ENCODE assay signal across 10 cellular contexts in the genomic region with DNA sequence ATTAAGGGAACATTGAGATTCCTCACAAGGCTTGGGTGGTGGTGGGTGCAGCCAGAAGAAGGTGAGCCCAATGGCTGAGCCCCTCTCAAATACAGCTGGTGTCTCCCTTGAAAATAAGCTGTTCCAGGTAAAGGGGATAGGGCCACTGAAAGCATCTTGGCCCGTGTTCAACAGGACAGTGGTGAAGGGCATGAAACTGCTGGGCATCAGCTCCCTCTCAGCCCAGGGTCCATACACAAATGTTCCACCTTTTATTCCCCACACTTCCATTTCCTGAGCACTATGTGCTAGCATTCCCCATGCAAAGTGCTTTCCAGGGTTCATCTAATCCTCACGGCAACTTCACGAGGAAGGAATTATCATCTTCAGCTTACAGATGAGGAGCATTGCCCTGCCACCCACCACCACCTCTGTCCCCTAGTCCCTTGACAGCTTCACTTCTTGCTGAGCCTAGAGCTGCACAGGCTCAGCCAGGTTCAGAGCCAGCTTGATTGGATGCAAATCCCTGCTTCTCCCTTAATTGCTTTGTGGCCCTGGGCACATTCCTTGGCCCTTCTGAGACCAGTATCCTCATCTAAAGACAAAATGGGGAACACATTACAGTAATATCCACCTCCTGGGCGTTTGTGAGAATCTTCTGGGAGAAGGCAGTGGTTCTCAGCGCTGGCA. TPM values are rescaled to one million over a fixed set of nuclear protein-coding genes. Genes with fewer than 3 reads are reported as not detected.
DNase-seq lines count a peak whose midpoint lies in the region; TF ChIP-seq lines count a peak whose summit lies in the region.
"Had no signal": no experiment of that assay in that cellular context is flagged by ENCODE, and none has a peak within 500 bp of the region (broad histone marks: within the 10 kb centered on the region; RNA-seq: fewer than 3 reads in every experiment).

No MANE protein-coding gene starts in this region.

- H3K4me2 ChIP-seq in H9 (ENCODE audit: insufficient read depth, insufficient read length, low read length): no peak overlapping the region

- H3K9me3 ChIP-seq in H9 (ENCODE audit: control insufficient read depth, low read depth, low read length) (no peaks in the 10 kb centered on the region), SK-N-MC (ENCODE audit: low read depth, low read length) (no peaks in the 10 kb centered on the region), esophagus squamous epithelium (no peaks in the 10 kb centered on the region)

- no peak overlapping the region for H3K56ac ChIP-seq in H9 (ENCODE audit: insufficient read length, low read depth, low read length)

- H2AK5ac ChIP-seq in H9 (ENCODE audit: insufficient read length, low read length): no peak overlapping the region

- no peak overlapping the region for H4K8ac ChIP-seq in H9 (replicated peaks; ENCODE audit: insufficient read length, low read depth, low read length)

- no CpG with 5 or more reads among the region's 5 CpGs for WGBS in H9 (ENCODE audit: extremely low coverage, insufficient read length, low lambda C conversion rate)
- 28 to 36% methylated on average over 5 of the region's 5 CpGs for WGBS in esophagus squamous epithelium, 2 donors

- H3T11ph ChIP-seq in H9 (ENCODE audit: low read length): peak overlapping the region; percentile 56

- H3K27me3 Mint-ChIP-seq in H9 (ENCODE audit: low read depth): no peaks in the 10 kb centered on the region

- peaks cover 57 to 59% of the 10 kb centered on the region in 2 experiments for H3K4me1 Mint-ChIP-seq in H9

- no peaks in the 10 kb centered on the region for H3K23me2 ChIP-seq in H9 (ENCODE audit: insufficient read length, low read depth, low read length, poor library complexity, severe bottlenecking)

- H3K4me3 ChIP-seq in SK-N-MC (peak overlapping the region; percentile 30; the same call in 1 of the 2 replicates), esophagus squamous epithelium (no peak overlapping the region)
- H3K4me3 ChIP-seq: dorsolateral prefrontal cortex had no signal

- peak overlapping the region in 2 of 3 experiments; percentile 90 to 98; a peak in 4 of 7 replicates for H3K27ac Mint-ChIP-seq in H9

- H2BK20ac ChIP-seq in H9 (ENCODE audit: low read depth, low read length, poor library complexity, severe bottlenecking): no peak overlapping the region

- H3K27me3 ChIP-seq in H9 (ENCODE audit: insufficient read depth, low read length) (no peaks in the 10 kb centered on the region), esophagus squamous epithelium (no peaks in the 10 kb centered on the region)
- H3K27me3 ChIP-seq: dorsolateral prefrontal cortex had no signal

- H3K79me2 ChIP-seq in H9 (ENCODE audit: insufficient read depth, low read length): no peaks in the 10 kb centered on the region

- H3K27ac ChIP-seq in H9 (ENCODE audit: insufficient read length, low read depth, low read length): peak overlapping the region; percentile 35
- no peak overlapping the region for H3K27ac ChIP-seq in SK-N-MC
- H3K27ac ChIP-seq in esophagus squamous epithelium: peak overlapping the region; percentile 60 to 78 (median 64)

- H3K4ac ChIP-seq in H9 (ENCODE audit: low read depth, low read length): no peak overlapping the region; the same call in 1 of the 2 replicates

- H3K36me3 ChIP-seq in SK-N-MC (ENCODE audit: insufficient read depth, low read length) (peaks cover 9% of the 10 kb centered on the region; the same call in 1 of the 2 replicates), esophagus squamous epithelium (peaks cover 23 to 50% (median 25%) of the 10 kb centered on the region in 3 donors)

- no peak overlapping the region for H2BK5ac ChIP-seq in H9 (ENCODE audit: insufficient read length, low read length)

- no peak overlapping the region for H2BK120ac ChIP-seq in H9 (ENCODE audit: low read depth, low read length, poor library complexity, severe bottlenecking)

- H2AFZ ChIP-seq in H9 (ENCODE audit: low read length): no peak overlapping the region

- H3K36me3 Mint-ChIP-seq in H9 (ENCODE audit: insufficient read depth in 1 of 3, low read depth in 3 of 3): peaks cover 0 to 34% (median 20%) of the 10 kb centered on the region in 3 experiments; a peak in 5 of 7 replicates

- H4K5ac ChIP-seq in H9 (ENCODE audit: insufficient read length, low read depth, low read length): no peak overlapping the region

- DNase-seq in H9 (no peak), SK-N-MC (ENCODE audit: low read depth, low spot score) (no peak), esophagus squamous epithelium (lab: John Stamatoyannopoulos, UW) (no peak), posterior vena cava (ENCODE audit: low spot score) (peak; percentile 37), NCI-H2107 (lab: John Stamatoyannopoulos, UW) (no peak), NCI-H774 (lab: John Stamatoyannopoulos, UW) (no peak), middle frontal gyrus (ENCODE audit: extremely low spot score, low spot score) (no peak)
- DNase-seq: dorsolateral prefrontal cortex, MM.1S had no signal

- no peak overlapping the region for H2BK15ac ChIP-seq in H9 (ENCODE audit: low read depth, low read length)

- peak overlapping the region; percentile 2 for H2BK12ac ChIP-seq in H9 (ENCODE audit: insufficient read length, low read depth, low read length)

- H4K91ac ChIP-seq in H9 (ENCODE audit: insufficient read length, low read depth, low read length): peak overlapping the region; percentile 57

- peak overlapping the region; percentile 18 for H3K18ac ChIP-seq in H9 (ENCODE audit: insufficient read length, low read depth, low read length)

- no peak overlapping the region for H3K4me3 Mint-ChIP-seq in H9

- no peak for TF ChIP-seq POLR2A in esophagus squamous epithelium (IDR thresholded peaks at IDR 0.05)

- H3K9ac ChIP-seq in H9 (ENCODE audit: extremely low read depth, insufficient read length, low read length) (no peak overlapping the region), SK-N-MC (ENCODE audit: insufficient read length) (no peak overlapping the region)

- no peaks in the 10 kb centered on the region for H3K79me1 ChIP-seq in H9 (ENCODE audit: insufficient read depth, low read depth, low read length, poor library complexity, severe bottlenecking)

- intact Hi-C loops in esophagus squamous epithelium (cut with DNase I) (no loop called here), posterior vena cava (cut with DNase I) (no loop called here)

- no peak overlapping the region; the same call in none of the 2 replicates for H3K14ac ChIP-seq in H9 (ENCODE audit: insufficient read depth, low read length)

- no peak overlapping the region for H3K23ac ChIP-seq in H9 (ENCODE audit: insufficient read length, low read depth, low read length)

- H3K9me3 Mint-ChIP-seq in H9: no peaks in the 10 kb centered on the region; a peak in 1 of 5 replicates

- no peaks in the 10 kb centered on the region for H4K20me1 ChIP-seq in H9 (ENCODE audit: control insufficient read depth, insufficient read depth, insufficient read length)

- H3K4me1 ChIP-seq in H9 (ENCODE audit: insufficient read depth, low read length): peaks cover 24% of the 10 kb centered on the region; the same call in 1 of the 2 replicates
- peaks cover 16 to 98% (median 68%) of the 10 kb centered on the region in 3 donors for H3K4me1 ChIP-seq in esophagus squamous epithelium

- TF ChIP-seq CTCF in H9 (conservative IDR thresholded peaks at IDR 0.05): no peak
- no peak for TF ChIP-seq CTCF in esophagus squamous epithelium (IDR thresholded peaks at IDR 0.05)

RNA-seq across cellular contexts. Expression of gene TAGLN2, which starts 9.6 kb away (rescaled TPM):
- total RNA-seq in H9 (2021) (76.7 and 80.5 TPM in 2 replicates), esophagus squamous epithelium (100 to 1,000 TPM; 308 to 468 (median 357) TPM), posterior vena cava (100 to 1,000 TPM; 237 to 244 TPM)

RNA-seq across cellular contexts. Expression of gene CFAP45, which starts 15.7 kb away (rescaled TPM):
- total RNA-seq in H9 (2021) (0.53 and 0.85 TPM in 2 replicates), esophagus squamous epithelium (under 1 TPM in 2 of 4 donors, not detected in 2; 0.48 to 0.95 TPM), posterior vena cava (1 to 10 TPM; 1.2 to 2.2 TPM)

RNA-seq across cellular contexts. Expression of gene IGSF9, which starts 29.7 kb away (rescaled TPM):
- 11.3 and 12.3 TPM in 2 replicates for total RNA-seq in H9 (2021)
- 10 to 100 TPM in 1 of 4 donors, 1 to 10 TPM in 3; 4.2 to 12.0 (median 8.8) TPM for total RNA-seq in esophagus squamous epithelium
- under 1 TPM; 0.10 to 0.42 TPM for total RNA-seq in posterior vena cava

RNA-seq across cellular contexts. Expression of gene SLAMF9, which starts 38.3 kb away (rescaled TPM):
- total RNA-seq in H9 (2021): not detected in 2 replicates
- under 1 TPM in 2 of 4 donors, not detected in 2; 0.92 to 0.99 TPM for total RNA-seq in esophagus squamous epithelium
- total RNA-seq in posterior vena cava: under 1 TPM in 1 of 2 donors, not detected in 1; 0.38 TPM
- total RNA-seq: activated CD8-positive, alpha-beta memory T cell treated with anti-CD3 and anti-CD28 coated beads for 36 hours had no signal

RNA-seq across cellular contexts. Expression of gene VSIG8, which starts 53.2 kb away (rescaled TPM):
- total RNA-seq in H9 (2021) (not detected in 2 replicates), esophagus squamous epithelium (1 to 10 TPM in 3 of 4 donors, under 1 TPM in 1; 0.38 to 7.8 (median 1.8) TPM), posterior vena cava (under 1 TPM in 1 of 2 donors, not detected in 1; 0.19 TPM)
- total RNA-seq: activated CD8-positive, alpha-beta memory T cell treated with anti-CD3 and anti-CD28 coated beads for 36 hours had no signal
